Comparison of ENCODE assay signal across 18 cellular contexts in the genomic region with DNA sequence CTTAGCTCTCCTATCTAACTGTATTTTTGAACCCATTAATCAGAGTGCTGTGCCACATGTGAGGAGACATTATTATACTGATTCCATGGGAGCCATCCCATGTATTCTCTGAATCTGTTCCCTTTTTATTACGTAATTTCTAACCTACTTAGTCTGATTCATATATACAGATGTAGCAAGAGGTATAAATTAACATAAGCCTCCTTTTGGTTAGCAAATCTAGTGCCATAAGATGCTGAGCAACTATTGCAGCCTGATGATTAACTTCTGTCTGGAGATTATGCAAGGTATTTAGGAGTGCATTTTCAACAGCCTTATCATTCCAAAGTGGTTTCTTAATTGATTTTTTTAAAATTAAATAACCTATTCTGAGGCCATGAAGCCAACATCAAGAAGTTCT.
DNase-seq lines count a peak whose midpoint lies in the region; ATAC-seq and TF ChIP-seq lines count a peak whose summit lies in the region.
"Had no signal": no experiment of that assay in that cellular context is flagged by ENCODE, and none has a peak within 500 bp of the region (broad histone marks: within the 10 kb centered on the region; RNA-seq: fewer than 3 reads in every experiment).

No MANE protein-coding gene starts in this region.

- WGBS in GM23248 (ENCODE audit: low coverage in 1 of 2, low lambda C conversion rate in 2 of 2, missing lambda C conversion rate in 2 of 2), 2 experiments: 3 to 10% methylated on average over 1 of the region's 1 CpG

- peak overlapping the region; percentile 56 for H3K4me2 ChIP-seq in GM23248 (ENCODE audit: unreplicated experiment)

- peaks cover 26% of the 10 kb centered on the region for H3F3A ChIP-seq in GM23248 (ENCODE audit: insufficient read depth)

- H3K79me2 ChIP-seq in ACC112 (ENCODE audit: control insufficient read depth, insufficient read depth, low read length, unreplicated experiment) (no peaks in the 10 kb centered on the region), GM23248 (ENCODE audit: insufficient read depth) (no peaks in the 10 kb centered on the region)

- H3K27ac ChIP-seq in ACC112 (ENCODE audit: low read depth, low read length) (peak overlapping the region; percentile 68), GM23248 (peak overlapping the region; percentile 67), foreskin keratinocyte (no peak overlapping the region), dorsolateral prefrontal cortex (no peak overlapping the region)
- H3K27ac ChIP-seq: gastroesophageal sphincter had no signal

- no peak overlapping the region for H3K4me3 ChIP-seq in ACC112 (ENCODE audit: low read depth, low read length)
- no peak overlapping the region for H3K4me3 ChIP-seq in GM23248
- no peak overlapping the region for H3K4me3 ChIP-seq in dorsolateral prefrontal cortex
- H3K4me3 ChIP-seq: gastroesophageal sphincter had no signal

- TF ChIP-seq CTCF in foreskin keratinocyte (conservative IDR thresholded peaks at IDR 0.05): no peak
- TF ChIP-seq CTCF in dorsolateral prefrontal cortex (IDR thresholded peaks at IDR 0.05 in 54 of 56, conservative IDR thresholded peaks at IDR 0.05 in 2 of 56; ENCODE audit: low read depth in 1 of 56, partially characterized antibody in 56 of 56): no peak

- no peak overlapping the region for H3K9ac ChIP-seq in GM23248

- H3K9me3 ChIP-seq in GM23248 (ENCODE audit: low read depth): no peaks in the 10 kb centered on the region
- H3K9me3 ChIP-seq: BE2C, gastroesophageal sphincter had no signal

- no peaks in the 10 kb centered on the region for H4K20me1 ChIP-seq in GM23248 (ENCODE audit: insufficient read depth)

- in situ Hi-C loops in GM23248 (cut with MboI): no loop called here

- H3K4me1 ChIP-seq in ACC112 (ENCODE audit: control insufficient read depth, insufficient read depth, low read length, unreplicated experiment) (peaks cover 27% of the 10 kb centered on the region), GM23248 (ENCODE audit: insufficient read depth) (peaks cover 29% of the 10 kb centered on the region), foreskin keratinocyte (peaks cover 12% of the 10 kb centered on the region)
- H3K4me1 ChIP-seq: gastroesophageal sphincter had no signal

- H3K9me2 ChIP-seq in GM23248 (ENCODE audit: insufficient read depth): no peaks in the 10 kb centered on the region

- no peaks in the 10 kb centered on the region for H3K27me3 ChIP-seq in ACC112 (ENCODE audit: insufficient read depth, low read length)
- H3K27me3 ChIP-seq in GM23248 (replicated peaks; ENCODE audit: insufficient read depth): no peaks in the 10 kb centered on the region
- no peaks in the 10 kb centered on the region for H3K27me3 ChIP-seq in foreskin keratinocyte
- no peaks in the 10 kb centered on the region for H3K27me3 ChIP-seq in dorsolateral prefrontal cortex
- H3K27me3 ChIP-seq: BE2C, gastroesophageal sphincter had no signal

- H2AFZ ChIP-seq in ACC112 (ENCODE audit: low read length, unreplicated experiment) (no peak overlapping the region), GM23248 (no peak overlapping the region)

- intact Hi-C loops in dorsolateral prefrontal cortex (cut with DNase I): no loop called here

- H3K36me3 ChIP-seq in ACC112 (ENCODE audit: insufficient read depth, low read length) (no peaks in the 10 kb centered on the region), GM23248 (ENCODE audit: low read depth) (no peaks in the 10 kb centered on the region)
- H3K36me3 ChIP-seq: BE2C, gastroesophageal sphincter had no signal

- peak; percentile 79 for ATAC-seq in foreskin keratinocyte
- ATAC-seq: gastroesophageal sphincter; Panc1; stimulated activated effector memory CD8-positive, alpha-beta T cell treated with anti-CD3 and anti-CD28 coated beads, Interleukin-12 subunit alpha, Interleukin-12 subunit beta, amount 100 ng/mL, for 72 hours had no signal

- DNase-seq in GM23248 (peak; percentile 92), amniotic epithelial cell (ENCODE audit: low read depth) (peak; percentile 98), foreskin keratinocyte (peak; percentile 77 to 90), dorsolateral prefrontal cortex (no peak), C1 segment of cervical spinal cord (lab: John Stamatoyannopoulos, UW) (no peak), NK-92 (lab: John Stamatoyannopoulos, UW; ENCODE audit: unreplicated experiment) (no peak), NCI-H2196 treated with DMSO at 0.1 percent for 48 hours (lab: John Stamatoyannopoulos, UW; ENCODE audit: unreplicated experiment) (no peak)
- DNase-seq: activated CD4-positive, alpha-beta T cell treated with anti-CD3 and anti-CD28 coated beads, Interleukin-2, amount 50 U/mL, for 48 hours; activated gamma-delta T cell; BE2C; islet precursor cell; NCI-H1092 treated with DMSO at 0.1 percent for 48 hours; NCI-H2227 treated with DMSO at 0.1 percent for 48 hours; stimulated activated CD4-positive, alpha-beta T cell treated with anti-CD3 and anti-CD28 coated beads, Interleukin-4, amount 100 ng/mL, for 1 hour had no signal

Comparison
In these comparisons a context has a peak if more than half of its experiments do, and no peak if none do; other contexts are left out.
1. H3K27ac ChIP-seq: peak in ACC112 (single experiment) and GM23248 (single experiment); none in foreskin keratinocyte (single experiment) and dorsolateral prefrontal cortex (0 of 59).
2. DNase-seq: peak in GM23248 (single experiment), amniotic epithelial cell (single experiment) and foreskin keratinocyte (2 of 2); none in dorsolateral prefrontal cortex (0 of 10), C1 segment of cervical spinal cord (0 of 14), NK-92 (single experiment) and NCI-H2196 treated with DMSO at 0.1 percent for 48 hours (single experiment).